ENCODE assay signal across 17 cellular contexts in the genomic region with DNA sequence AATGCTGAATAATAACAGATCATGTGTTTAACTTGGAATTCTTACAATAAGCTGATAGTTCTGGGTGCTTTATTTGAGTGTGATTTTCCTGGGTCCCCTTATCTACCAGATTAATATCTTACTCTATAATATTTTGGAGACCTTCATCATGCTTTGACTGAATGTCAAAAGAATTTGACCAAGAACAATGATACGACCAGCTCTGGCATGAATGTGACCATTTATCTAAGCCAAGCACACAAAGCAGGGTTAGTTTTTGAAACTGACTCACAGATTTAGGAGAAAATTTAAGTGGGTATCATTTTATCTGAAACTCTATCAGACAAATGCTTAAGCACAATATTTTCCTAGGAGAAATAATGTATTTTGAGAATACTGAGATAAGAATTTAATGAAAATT.
A peak's percentile ranks its signal among the peaks of the same experiment; 100 is the strongest.
DNase-seq lines count a peak whose midpoint lies in the region; ATAC-seq, FAIRE-seq and TF ChIP-seq lines count a peak whose summit lies in the region.
"Had no signal": no experiment of that assay in that cellular context is flagged by ENCODE, and none has a peak within 500 bp of the region (broad histone marks: within the 10 kb centered on the region; RNA-seq: fewer than 3 reads in every experiment).

No MANE protein-coding gene starts in this region.

- no peaks in the 10 kb centered on the region for H3K9me2 ChIP-seq in SK-N-SH

- H3K4me2 ChIP-seq in SK-N-SH (no peak overlapping the region), astrocyte (ENCODE audit: low read length) (no peak overlapping the region)
- H3K4me2 ChIP-seq: GM23338 had no signal

- no peak overlapping the region for H3K4me3 Mint-ChIP-seq in astrocyte (ENCODE audit: unreplicated experiment)
- H3K4me3 Mint-ChIP-seq: CD4-positive, CD25-positive, alpha-beta regulatory T cell; GM23338; IgD-negative memory B cell had no signal

- no peaks in the 10 kb centered on the region for H3K27me3 Mint-ChIP-seq in astrocyte (ENCODE audit: low read depth, unreplicated experiment)
- H3K27me3 Mint-ChIP-seq: CD4-positive, CD25-positive, alpha-beta regulatory T cell; IgD-negative memory B cell had no signal

- H3K9ac ChIP-seq in SK-N-SH (no peak overlapping the region), astrocyte (ENCODE audit: low read length) (no peak overlapping the region)
- H3K9ac ChIP-seq: BLaER1 treated with 17β-estradiol and CSF1 and Interleukin-3, amounts not matched to agents 10 nM and 100 nM had no signal

- TF ChIP-seq EP300 in SK-N-SH (IDR thresholded peaks at IDR 0.05; ENCODE audit: borderline replicate concordance in 1 of 2, low read depth in 1 of 2, low read length in 1 of 2) = peak in 1 of 2 experiments; percentile 38; a peak in 1 of 4 replicates

- CTCF ChIA-PET in SK-N-SH (lab: Yijun Ruan, JAX) = interaction anchor here (1.4 kb wide), 1 partner anchor 188 kb away, joined by 4 read pairs; no protein-coding TSS in a partner anchor

- peaks cover 32% of the 10 kb centered on the region for H3K4me1 Mint-ChIP-seq in astrocyte (ENCODE audit: low read depth, unreplicated experiment)
- H3K4me1 Mint-ChIP-seq: CD4-positive, CD25-positive, alpha-beta regulatory T cell; GM23338; IgD-negative memory B cell had no signal

- ATAC-seq in SK-N-SH treated with all-trans-retinoic acid at 6 μM for 48 hours (no peak), foreskin keratinocyte (no peak)
- ATAC-seq: GM23338 had no signal

- H2AFZ ChIP-seq in SK-N-SH (ENCODE audit: low read depth) (no peak overlapping the region), astrocyte (ENCODE audit: low read depth, low read length) (no peak overlapping the region)
- H2AFZ ChIP-seq: GM23338 had no signal

- H3K36me3 ChIP-seq in SK-N-SH (replicated peaks in 1 of 2; ENCODE audit: control insufficient read depth in 1 of 2, insufficient read depth in 2 of 2, low read length in 1 of 2) = no peaks in the 10 kb centered on the region
- H3K36me3 ChIP-seq in astrocyte (ENCODE audit: insufficient read depth, low read length) = no peaks in the 10 kb centered on the region
- H3K36me3 ChIP-seq: BLaER1 treated with 17β-estradiol and CSF1 and Interleukin-3, amounts not matched to agents 10 nM and 100 nM had no signal

- H3K36me3 Mint-ChIP-seq in astrocyte (ENCODE audit: low read depth, unreplicated experiment) = no peaks in the 10 kb centered on the region
- H3K36me3 Mint-ChIP-seq: CD4-positive, CD25-positive, alpha-beta regulatory T cell; IgD-negative memory B cell had no signal

- TF ChIP-seq RAD21 in SK-N-SH (IDR thresholded peaks at IDR 0.05; ENCODE audit: low read length) = no peak

- H3K27ac Mint-ChIP-seq in astrocyte (ENCODE audit: unreplicated experiment) = no peak overlapping the region
- H3K27ac Mint-ChIP-seq: CD4-positive, CD25-positive, alpha-beta regulatory T cell; GM23338; IgD-negative memory B cell had no signal

- POLR2A ChIA-PET in SK-N-SH (lab: Yijun Ruan, JAX) = no interaction called here

- H4K20me1 ChIP-seq in SK-N-SH (ENCODE audit: insufficient read depth) (no peaks in the 10 kb centered on the region), astrocyte (ENCODE audit: insufficient read depth, low read length) (no peaks in the 10 kb centered on the region)
- H4K20me1 ChIP-seq: BLaER1 treated with 17β-estradiol and CSF1 and Interleukin-3, amounts not matched to agents 10 nM and 100 nM had no signal

- H3K4me1 ChIP-seq in SK-N-SH (ENCODE audit: control insufficient read depth in 1 of 2, insufficient read depth in 2 of 2, low read depth in 1 of 2, low read length in 1 of 2) = no peaks in the 10 kb centered on the region
- H3K4me1 ChIP-seq in astrocyte (ENCODE audit: insufficient read depth, low read length) = peaks cover 23% of the 10 kb centered on the region
- peaks cover 41% of the 10 kb centered on the region for H3K4me1 ChIP-seq in foreskin keratinocyte

- WGBS in SK-N-SH (ENCODE audit: low lambda C conversion rate) = 34% methylated on average over 1 of the region's 1 CpG

- H3K4me3 ChIP-seq in SK-N-SH (ENCODE audit: low read depth in 2 of 2, low read length in 1 of 2) (no peak overlapping the region), astrocyte (ENCODE audit: insufficient read depth, low read depth, low read length) (no peak overlapping the region)
- H3K4me3 ChIP-seq: BLaER1 treated with 17β-estradiol and CSF1 and Interleukin-3, amounts not matched to agents 10 nM and 100 nM; GM23338 had no signal

- no peak overlapping the region; a peak in 1 of 4 replicates for H3K27ac ChIP-seq in SK-N-SH (ENCODE audit: low read depth in 2 of 2, low read length in 1 of 2)
- H3K27ac ChIP-seq in astrocyte (ENCODE audit: low read depth, low read length) = no peak overlapping the region
- peak overlapping the region; percentile 90 for H3K27ac ChIP-seq in foreskin keratinocyte
- H3K27ac ChIP-seq: 22Rv1; BLaER1 treated with 17β-estradiol and CSF1 and Interleukin-3, amounts not matched to agents 10 nM and 100 nM had no signal

- FAIRE-seq in astrocyte (lab: Jason Lieb, UNC) = no peak
- no peak for FAIRE-seq in urothelium cell line (lab: Jason Lieb, UNC)
- FAIRE-seq: GM18507 had no signal

- H3K9me3 Mint-ChIP-seq in astrocyte (ENCODE audit: unreplicated experiment) = no peaks in the 10 kb centered on the region
- H3K9me3 Mint-ChIP-seq: GM23338, IgD-negative memory B cell had no signal

- no peaks in the 10 kb centered on the region for H3K27me3 ChIP-seq in SK-N-SH (ENCODE audit: insufficient read depth)
- no peaks in the 10 kb centered on the region for H3K27me3 ChIP-seq in astrocyte (ENCODE audit: insufficient read depth, low read length)
- no peaks in the 10 kb centered on the region for H3K27me3 ChIP-seq in foreskin keratinocyte
- H3K27me3 ChIP-seq: BLaER1 treated with 17β-estradiol and CSF1 and Interleukin-3, amounts not matched to agents 10 nM and 100 nM had no signal

- H3K9me3 ChIP-seq in SK-N-SH = no peaks in the 10 kb centered on the region
- H3K9me3 ChIP-seq in astrocyte (ENCODE audit: insufficient read depth, low read depth, low read length) = no peaks in the 10 kb centered on the region
- H3K9me3 ChIP-seq: BLaER1 treated with 17β-estradiol and CSF1 and Interleukin-3, amounts not matched to agents 10 nM and 100 nM had no signal

- no peak for TF ChIP-seq CTCF in SK-N-SH (IDR thresholded peaks at IDR 0.05)
- TF ChIP-seq CTCF in astrocyte (IDR thresholded peaks at IDR 0.05; ENCODE audit: insufficient read depth, low read depth, low read length) = no peak
- no peak for TF ChIP-seq CTCF in foreskin keratinocyte (conservative IDR thresholded peaks at IDR 0.05)

- H3K79me2 ChIP-seq in SK-N-SH (ENCODE audit: insufficient read depth) (no peaks in the 10 kb centered on the region), astrocyte (ENCODE audit: insufficient read depth, low read length) (no peaks in the 10 kb centered on the region)

- peaks cover 19% of the 10 kb centered on the region for H3F3A ChIP-seq in SK-N-SH (replicated peaks; ENCODE audit: insufficient read depth)

- DNase-seq in SK-N-SH (no peak), astrocyte (ENCODE audit: low read depth) (peak; percentile 18), foreskin keratinocyte (no peak), glomerular visceral epithelial cell (ENCODE audit: extremely low spot score) (no peak), urothelium cell line (ENCODE audit: low spot score) (no peak)
- DNase-seq in effector CD8-positive, alpha-beta T cell (lab: John Stamatoyannopoulos, UW) = no peak
- no peak for DNase-seq in stimulated activated CD4-positive, alpha-beta T cell treated with anti-CD3 and anti-CD28 coated beads, Interleukin-1b, Interleukin-23, amount 100 ng/mL, for 48 hours
- DNase-seq: ACHN; CD4-positive, CD25-positive, alpha-beta regulatory T cell; DMS 273 treated with DMSO at 0.1 percent for 48 hours; H7 had no signal

TF ChIP-seq in SK-N-SH, 30 proteins besides CTCF, POLR2A, EP300 and RAD21:
- TF ChIP-seq TAF1 (IDR thresholded peaks at IDR 0.05; ENCODE audit: borderline replicate concordance, low read depth, low read length) (no peak), JUND (IDR thresholded peaks at IDR 0.05) (0 out of 2 replicates have a peak, but pooled peaks have one; percentile 43), TEAD4 (IDR thresholded peaks at IDR 0.05; ENCODE audit: borderline replicate concordance, insufficient read depth) (0 out of 2 replicates have a peak, but pooled peaks have one; percentile 15), MEF2A (IDR thresholded peaks at IDR 0.05; ENCODE audit: borderline replicate concordance, low read depth) (no peak), NFIC (IDR thresholded peaks at IDR 0.05; ENCODE audit: borderline replicate concordance) (peak; percentile 49), TCF12 (IDR thresholded peaks at IDR 0.05) (peak; percentile 46; the same call in 1 of the 2 replicates)
- TF ChIP-seq, protein P1, sequence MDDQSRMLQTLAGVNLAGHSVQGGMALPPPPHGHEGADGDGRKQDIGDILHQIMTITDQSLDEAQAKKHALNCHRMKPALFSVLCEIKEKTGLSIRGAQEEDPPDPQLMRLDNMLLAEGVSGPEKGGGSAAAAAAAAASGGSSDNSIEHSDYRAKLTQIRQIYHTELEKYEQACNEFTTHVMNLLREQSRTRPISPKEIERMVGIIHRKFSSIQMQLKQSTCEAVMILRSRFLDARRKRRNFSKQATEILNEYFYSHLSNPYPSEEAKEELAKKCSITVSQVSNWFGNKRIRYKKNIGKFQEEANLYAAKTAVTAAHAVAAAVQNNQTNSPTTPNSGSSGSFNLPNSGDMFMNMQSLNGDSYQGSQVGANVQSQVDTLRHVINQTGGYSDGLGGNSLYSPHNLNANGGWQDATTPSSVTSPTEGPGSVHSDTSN (IDR thresholded peaks at IDR 0.05) = peak; percentile 78

TF ChIP-seq in SK-N-SH treated with all-trans-retinoic acid at 6 μM for 48 hours, 23 proteins besides CTCF, POLR2A, EP300 and RAD21 (continues in another document):
- TF ChIP-seq SNAI2 (CRISPR knock-in tag; IDR thresholded peaks at IDR 0.05) = no peak
- no peak for TF ChIP-seq ZNF8 (CRISPR knock-in tag; IDR thresholded peaks at IDR 0.05)
- no peak for TF ChIP-seq ISL1 (CRISPR knock-in tag; IDR thresholded peaks at IDR 0.05)
- TF ChIP-seq ESRRG (CRISPR knock-in tag; IDR thresholded peaks at IDR 0.05) = no peak
